In genomic region chr12:41619705-41620104, GRCh38 we compare ENCODE assay signal across 10 cellular contexts.
"Had no signal": no experiment of that assay in that cellular context is flagged by ENCODE, and none has a peak within 500 bp of the region (broad histone marks: within the 10 kb centered on the region; RNA-seq: fewer than 3 reads in every experiment).

No MANE protein-coding gene starts in this region.

- DNase-seq: activated CD4-positive, alpha-beta T cell treated with anti-CD3 and anti-CD28 coated beads, Interleukin-2, amount 50 U/mL, for 1 hour; activated CD8-positive, alpha-beta memory T cell treated with anti-CD3 and anti-CD28 coated beads for 24 hours; activated naive CD8-positive, alpha-beta T cell treated with anti-CD3 and anti-CD28 coated beads for 36 hours; brain microvascular endothelial cell; effector memory CD4-positive, alpha-beta T cell; foreskin melanocyte; stimulated activated CD4-positive, alpha-beta T cell treated with anti-CD3 and anti-CD28 coated beads, Interleukin-1b, Interleukin-23, amount 100 ng/mL, for 48 hours; stimulated activated naive CD8-positive, alpha-beta T cell treated with anti-CD3 and anti-CD28 coated beads, Interleukin-15, amount 100 ng/mL, for 72 hours had no signal

- H3K36me3 ChIP-seq: brain microvascular endothelial cell had no signal

- H3K36me3 Mint-ChIP-seq: activated naive CD8-positive, alpha-beta T cell treated with anti-CD3 and anti-CD28 coated beads for 36 hours; type B pancreatic cell had no signal

- H3K4me1 Mint-ChIP-seq: activated naive CD8-positive, alpha-beta T cell treated with anti-CD3 and anti-CD28 coated beads for 36 hours; stimulated activated naive CD8-positive, alpha-beta T cell treated with anti-CD3 and anti-CD28 coated beads, Interleukin-15, amount 100 ng/mL, for 72 hours had no signal

- H3K27ac Mint-ChIP-seq: activated naive CD8-positive, alpha-beta T cell treated with anti-CD3 and anti-CD28 coated beads for 36 hours; activated T-helper 1 cell treated with anti-CD3 and anti-CD28 coated beads, Interleukin-12 subunit alpha, Interleukin-12 subunit beta, Interleukin-2, Interleukin-4 antibody, amounts not matched to agents 30 ng/mL and 10 ng/mL and 1 ng/mL, durations not matched to agents 14 hours and 24 hours and 36 hours; stimulated activated naive CD8-positive, alpha-beta T cell treated with anti-CD3 and anti-CD28 coated beads, Interleukin-15, amount 100 ng/mL, for 72 hours; type B pancreatic cell had no signal

- ATAC-seq: stimulated activated naive CD8-positive, alpha-beta T cell treated with anti-CD3 and anti-CD28 coated beads, Interleukin-15, amount 100 ng/mL, for 72 hours had no signal

- H3K27ac ChIP-seq: brain microvascular endothelial cell had no signal

- H3K9me3 Mint-ChIP-seq: activated naive CD8-positive, alpha-beta T cell treated with anti-CD3 and anti-CD28 coated beads for 36 hours; activated T-helper 1 cell treated with anti-CD3 and anti-CD28 coated beads, Interleukin-12 subunit alpha, Interleukin-12 subunit beta, Interleukin-2, Interleukin-4 antibody, amounts not matched to agents 30 ng/mL and 10 ng/mL and 1 ng/mL, durations not matched to agents 14 hours and 24 hours and 36 hours had no signal

- H3K27me3 Mint-ChIP-seq: stimulated activated naive CD8-positive, alpha-beta T cell treated with anti-CD3 and anti-CD28 coated beads, Interleukin-15, amount 100 ng/mL, for 72 hours; type B pancreatic cell had no signal

- H3K27me3 ChIP-seq: brain microvascular endothelial cell had no signal

- H3K4me3 Mint-ChIP-seq: activated naive CD8-positive, alpha-beta T cell treated with anti-CD3 and anti-CD28 coated beads for 36 hours; activated T-helper 1 cell treated with anti-CD3 and anti-CD28 coated beads, Interleukin-12 subunit alpha, Interleukin-12 subunit beta, Interleukin-2, Interleukin-4 antibody, amounts not matched to agents 30 ng/mL and 10 ng/mL and 1 ng/mL, durations not matched to agents 14 hours and 24 hours and 36 hours; stimulated activated naive CD8-positive, alpha-beta T cell treated with anti-CD3 and anti-CD28 coated beads, Interleukin-15, amount 100 ng/mL, for 72 hours; type B pancreatic cell had no signal
